In genomic region chr1:36148821-36149236, GRCh38 we compare ENCODE assay signal across 8 cellular contexts. TPM values are rescaled to one million over a fixed set of nuclear protein-coding genes. Genes with fewer than 3 reads are reported as not detected.
DNase-seq lines count a peak whose midpoint lies in the region; ATAC-seq and TF ChIP-seq lines count a peak whose summit lies in the region.

No MANE protein-coding gene starts in this region.

- H3K27me3 Mint-ChIP-seq in activated naive CD4-positive, alpha-beta T cell treated with anti-CD3 and anti-CD28 coated beads for 36 hours (ENCODE audit: low read depth): no peaks in the 10 kb centered on the region

- no peak for TF ChIP-seq RAD21 in liver (IDR thresholded peaks at IDR 0.05)

- peak overlapping the region; percentile 78 to 82 for H3K27ac ChIP-seq in liver (ENCODE audit: low read depth in 1 of 2, low read length in 2 of 2)
- H3K27ac ChIP-seq in tibial nerve: peak overlapping the region; percentile 78 to 99 (median 94)

- CTCF ChIA-PET in activated naive CD4-positive, alpha-beta T cell treated with anti-CD3 and anti-CD28 coated beads for 36 hours (lab: Charles Lee): interaction anchor here (0.7 to 5.0 kb wide), 20 partner anchors 9 to 263 kb away, joined by 3 to 89 read pairs (median 8); partner anchors contain the start of gene THRAP3

- peak overlapping the region; percentile 68 to 84 (median 79) for H3K4me3 ChIP-seq in liver (ENCODE audit: low read depth in 1 of 3, low read length in 3 of 3)
- peak overlapping the region; percentile 66 to 91 (median 82) for H3K4me3 ChIP-seq in tibial nerve

- peaks cover 67% of the 10 kb centered on the region for H3K4me1 Mint-ChIP-seq in activated naive CD4-positive, alpha-beta T cell treated with anti-CD3 and anti-CD28 coated beads for 36 hours (ENCODE audit: low read depth)

- intact Hi-C loops in activated naive CD4-positive, alpha-beta T cell treated with anti-CD3 and anti-CD28 coated beads for 36 hours (cut with micrococcal nuclease): loop anchor here (1.0 to 2.0 kb wide), 15 partner anchors 8 to 315 kb away; partner anchors contain the start of genes AGO1, AGO3, MRPS15 and THRAP3

- ATAC-seq in GM18505 (IDR thresholded peaks at IDR 0.05; ENCODE audit: unreplicated experiment): no peak

- no peaks in the 10 kb centered on the region for H3K9me3 Mint-ChIP-seq in activated naive CD4-positive, alpha-beta T cell treated with anti-CD3 and anti-CD28 coated beads for 36 hours

- 1% methylated on average over 16 of the region's 16 CpGs for WGBS in liver
- WGBS in tibial nerve, 2 donors: 1 to 2% methylated on average over 16 of the region's 16 CpGs

- peak overlapping the region; percentile 88 for H3K27ac Mint-ChIP-seq in activated naive CD4-positive, alpha-beta T cell treated with anti-CD3 and anti-CD28 coated beads for 36 hours

- peak overlapping the region; percentile 17 to 75 for H3K9ac ChIP-seq in liver (ENCODE audit: low read depth in 1 of 2, low read length in 2 of 2)

- H3K4me3 Mint-ChIP-seq in activated naive CD4-positive, alpha-beta T cell treated with anti-CD3 and anti-CD28 coated beads for 36 hours: peak overlapping the region; percentile 99

- DNase-seq in activated naive CD4-positive, alpha-beta T cell treated with anti-CD3 and anti-CD28 coated beads for 36 hours: no peak
- DNase-seq in activated naive CD4-positive, alpha-beta T cell (lab: John Stamatoyannopoulos, UW): no peak
- peak; percentile 26 for DNase-seq in amniotic epithelial cell (ENCODE audit: low read depth)
- DNase-seq in tibial nerve (ENCODE audit: low spot score in 2 of 2): no peak
- DNase-seq in NCI-H1417 (lab: John Stamatoyannopoulos, UW): no peak
- no peak for DNase-seq in activated effector memory CD4-positive, alpha-beta T cell treated with Interleukin-2 at 50 U/mL for 16 hours

- TF ChIP-seq EP300 in tibial nerve (IDR thresholded peaks at IDR 0.05): no peak

- TF ChIP-seq CTCF in liver (IDR thresholded peaks at IDR 0.05; ENCODE audit: low read depth, low read length, missing input control) (no peak), tibial nerve (IDR thresholded peaks at IDR 0.05) (no peak)

- TF ChIP-seq POLR2A in tibial nerve (IDR thresholded peaks at IDR 0.05) (no peak), GM18505 (IDR thresholded peaks at IDR 0.05; ENCODE audit: borderline replicate concordance, extremely low read depth, insufficient read depth, insufficient read length) (no peak)

- H3K36me3 ChIP-seq in liver (ENCODE audit: control insufficient read depth in 4 of 4, insufficient read depth in 3 of 4, low read depth in 1 of 4, low read length in 3 of 4) (peaks cover 0 to 2% (median 0%) of the 10 kb centered on the region in 4 donors), tibial nerve (peaks cover 0 to 8% (median 0%) of the 10 kb centered on the region in 3 donors)

- H3K4me1 ChIP-seq in liver (ENCODE audit: control insufficient read depth in 4 of 4, insufficient read depth in 4 of 4, low read length in 3 of 4) (peaks cover 3 to 38% (median 29%) of the 10 kb centered on the region in 4 donors), tibial nerve (peaks cover 0 to 57% (median 38%) of the 10 kb centered on the region in 4 donors)

- no peaks in the 10 kb centered on the region for H3K9me3 ChIP-seq in liver (ENCODE audit: control insufficient read depth in 4 of 4, low read length in 3 of 4)
- H3K9me3 ChIP-seq in tibial nerve: no peaks in the 10 kb centered on the region

- H3K36me3 Mint-ChIP-seq in activated naive CD4-positive, alpha-beta T cell treated with anti-CD3 and anti-CD28 coated beads for 36 hours (ENCODE audit: low read depth): peaks cover 2% of the 10 kb centered on the region

- H3K27me3 ChIP-seq in liver (ENCODE audit: control insufficient read depth in 4 of 4, insufficient read depth in 4 of 4, low read length in 3 of 4) (no peaks in the 10 kb centered on the region), tibial nerve (no peaks in the 10 kb centered on the region)

TF ChIP-seq in liver, 16 proteins besides CTCF, POLR2A, EP300 and RAD21:
- TF ChIP-seq HNF4G (IDR thresholded peaks at IDR 0.05) (no peak), HNF4A (conservative IDR thresholded peaks at IDR 0.05) (no peak)

RNA-seq across cellular contexts. Expression of gene TRAPPC3, which starts 0.5 kb away (rescaled TPM):
- 10 to 100 TPM; 35.9 to 37.6 TPM for total RNA-seq in activated naive CD4-positive, alpha-beta T cell treated with anti-CD3 and anti-CD28 coated beads for 36 hours
- total RNA-seq in liver: 10 to 100 TPM; 30.4 to 56.1 TPM
- polyA plus RNA-seq in liver: 10 to 100 TPM; 24.2 to 30.4 TPM
- total RNA-seq in tibial nerve: 10 to 100 TPM; 48.0 to 90.4 (median 69.1) TPM

RNA-seq across cellular contexts. Expression of gene MAP7D1, which starts 7.1 kb away (rescaled TPM):
- 100 to 1,000 TPM; 106 TPM for total RNA-seq in activated naive CD4-positive, alpha-beta T cell treated with anti-CD3 and anti-CD28 coated beads for 36 hours
- 10 to 100 TPM; 14.8 to 15.1 TPM for total RNA-seq in liver
- 10 to 100 TPM in 1 of 2 donors, 1 to 10 TPM in 1; 5.6 to 10.9 TPM for polyA plus RNA-seq in liver
- 100 to 1,000 TPM in 3 of 4 donors, 10 to 100 TPM in 1; 85.0 to 184 (median 121) TPM for total RNA-seq in tibial nerve

RNA-seq across cellular contexts. Expression of gene COL8A2, which starts 23.8 kb away (rescaled TPM):
- under 1 TPM in 1 of 2 experiments, not detected in 1; 0.07 TPM for total RNA-seq in activated naive CD4-positive, alpha-beta T cell treated with anti-CD3 and anti-CD28 coated beads for 36 hours
- under 1 TPM; 0.33 to 0.37 TPM for total RNA-seq in liver
- under 1 TPM; 0.04 to 0.47 TPM for polyA plus RNA-seq in liver
- 10 to 100 TPM; 26.7 to 57.9 (median 50.2) TPM for total RNA-seq in tibial nerve

Comparison
In these comparisons a context has a peak if more than half of its experiments do, and no peak if none do; other contexts are left out.
1. RNA of gene MAP7D1, which starts 7.1 kb away (total RNA-seq): 85.0 to 184 TPM in tibial nerve and 106 TPM in activated naive CD4-positive, alpha-beta T cell treated with anti-CD3 and anti-CD28 coated beads for 36 hours; 14.8 to 15.1 TPM in liver; every median in the first group is over 4 times any median in the second.
2. RNA of gene COL8A2, which starts 23.8 kb away (total RNA-seq): 26.7 to 57.9 TPM in tibial nerve; 0.33 to 0.37 TPM in liver and 0.07 TPM in activated naive CD4-positive, alpha-beta T cell treated with anti-CD3 and anti-CD28 coated beads for 36 hours; every median in the first group is over 10 times any median in the second.